In genomic region chr3:17195192-17195611, GRCh38 we compare ENCODE assay signal across 8 cellular contexts.
DNase-seq lines count a peak whose midpoint lies in the region; ATAC-seq and TF ChIP-seq lines count a peak whose summit lies in the region.

No MANE protein-coding gene starts in this region.

- peak; percentile 4 to 32 for DNase-seq in activated CD4-positive, alpha-beta T cell treated with anti-CD3 and anti-CD28 coated beads, Interleukin-2, amount 50 U/mL, for 48 hours
- DNase-seq in activated CD4-positive, alpha-beta T cell treated with anti-CD3 and anti-CD28 coated beads, Interleukin-2, amount 50 U/mL, for 1 hour: no peak
- DNase-seq in LNCaP clone FGC (ENCODE audit: low read depth) (peak; percentile 51), brain microvascular endothelial cell (peak; percentile 31), skeletal muscle cell (ENCODE audit: low read depth) (peak; percentile 43), glomerular visceral epithelial cell (ENCODE audit: extremely low spot score) (no peak)

- ATAC-seq in GM21737 (IDR thresholded peaks at IDR 0.05; ENCODE audit: unreplicated experiment): peak; percentile 90
- no peak for ATAC-seq in SK-N-SH treated with all-trans-retinoic acid at 6 μM for 48 hours

- H3K4me3 ChIP-seq in LNCaP clone FGC (ENCODE audit: low read depth, low read length) (no peak overlapping the region), brain microvascular endothelial cell (ENCODE audit: low read depth, low read length) (no peak overlapping the region), skeletal muscle cell (ENCODE audit: low read depth, low read length) (no peak overlapping the region)

- H3K27ac ChIP-seq in brain microvascular endothelial cell: no peak overlapping the region

- H3K27me3 ChIP-seq in brain microvascular endothelial cell (replicated peaks): no peaks in the 10 kb centered on the region

- H3K36me3 ChIP-seq in brain microvascular endothelial cell (replicated peaks): no peaks in the 10 kb centered on the region

- in situ Hi-C loops in brain microvascular endothelial cell (cut with HindIII; ENCODE audit: low pct_ligation_motif_present, low sequenced_read_pairs): no loop called here

- TF ChIP-seq CTCF in LNCaP clone FGC (IDR thresholded peaks at IDR 0.05; ENCODE audit: control insufficient read depth, extremely low read depth, insufficient read depth) (no peak), brain microvascular endothelial cell (IDR thresholded peaks at IDR 0.05; ENCODE audit: low read depth, low read length, missing control alignments) (no peak)

TF ChIP-seq in SK-N-SH treated with all-trans-retinoic acid at 6 μM for 48 hours, 23 proteins besides CTCF, POLR2A, EP300 and RAD21:
- no peak for TF ChIP-seq CSDC2 (CRISPR knock-in tag; IDR thresholded peaks at IDR 0.05)
- TF ChIP-seq SNAI2 (CRISPR knock-in tag; IDR thresholded peaks at IDR 0.05): no peak
- TF ChIP-seq ZNF70 (CRISPR knock-in tag; IDR thresholded peaks at IDR 0.05): no peak
- TF ChIP-seq POU6F1 (CRISPR knock-in tag; IDR thresholded peaks at IDR 0.05; ENCODE audit: borderline replicate concordance, low read depth): no peak
- TF ChIP-seq OSR1 (CRISPR knock-in tag; IDR thresholded peaks at IDR 0.05): no peak
- TF ChIP-seq GLIS3 (CRISPR knock-in tag; IDR thresholded peaks at IDR 0.05): no peak
- no peak for TF ChIP-seq CSRNP3 (CRISPR knock-in tag; IDR thresholded peaks at IDR 0.05)
- no peak for TF ChIP-seq ZNF565 (CRISPR knock-in tag; conservative IDR thresholded peaks at IDR 0.05; ENCODE audit: low read depth)
- no peak for TF ChIP-seq CREB5 (CRISPR knock-in tag; IDR thresholded peaks at IDR 0.05; ENCODE audit: low read depth)
- TF ChIP-seq, protein P1, sequence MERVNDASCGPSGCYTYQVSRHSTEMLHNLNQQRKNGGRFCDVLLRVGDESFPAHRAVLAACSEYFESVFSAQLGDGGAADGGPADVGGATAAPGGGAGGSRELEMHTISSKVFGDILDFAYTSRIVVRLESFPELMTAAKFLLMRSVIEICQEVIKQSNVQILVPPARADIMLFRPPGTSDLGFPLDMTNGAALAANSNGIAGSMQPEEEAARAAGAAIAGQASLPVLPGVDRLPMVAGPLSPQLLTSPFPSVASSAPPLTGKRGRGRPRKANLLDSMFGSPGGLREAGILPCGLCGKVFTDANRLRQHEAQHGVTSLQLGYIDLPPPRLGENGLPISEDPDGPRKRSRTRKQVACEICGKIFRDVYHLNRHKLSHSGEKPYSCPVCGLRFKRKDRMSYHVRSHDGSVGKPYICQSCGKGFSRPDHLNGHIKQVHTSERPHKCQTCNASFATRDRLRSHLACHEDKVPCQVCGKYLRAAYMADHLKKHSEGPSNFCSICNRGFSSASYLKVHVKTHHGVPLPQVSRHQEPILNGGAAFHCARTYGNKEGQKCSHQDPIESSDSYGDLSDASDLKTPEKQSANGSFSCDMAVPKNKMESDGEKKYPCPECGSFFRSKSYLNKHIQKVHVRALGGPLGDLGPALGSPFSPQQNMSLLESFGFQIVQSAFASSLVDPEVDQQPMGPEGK (CRISPR knock-in tag; IDR thresholded peaks at IDR 0.05; ENCODE audit: borderline replicate concordance): no peak

Comparison
In these comparisons a context has a peak if more than half of its experiments do, and no peak if none do; other contexts are left out.
1. DNase-seq: peak in activated CD4-positive, alpha-beta T cell treated with anti-CD3 and anti-CD28 coated beads, Interleukin-2, amount 50 U/mL, for 48 hours (2 of 2), LNCaP clone FGC (single experiment), brain microvascular endothelial cell (single experiment) and skeletal muscle cell (single experiment); none in activated CD4-positive, alpha-beta T cell treated with anti-CD3 and anti-CD28 coated beads, Interleukin-2, amount 50 U/mL, for 1 hour (single experiment) and glomerular visceral epithelial cell (single experiment).